ENCODE assay signal across 18 cellular contexts in genomic region chr13:25836709-25837316, GRCh38.
DNase-seq lines count a peak whose midpoint lies in the region; ATAC-seq, FAIRE-seq and TF ChIP-seq lines count a peak whose summit lies in the region.
"Had no signal": no experiment of that assay in that cellular context is flagged by ENCODE, and none has a peak within 500 bp of the region (broad histone marks: within the 10 kb centered on the region; RNA-seq: fewer than 3 reads in every experiment).

No MANE protein-coding gene starts in this region.

- intact Hi-C loops in MCF 10A (cut with micrococcal nuclease), result no loop called here
- intact Hi-C loops in breast epithelium (cut with DNase I; ENCODE audit: low total_unique reads), result no loop called here

- FAIRE-seq in bronchial epithelial cell (lab: Jason Lieb, UNC), result no peak

- DNase-seq in MCF 10A (ENCODE audit: unreplicated experiment) (peak; percentile 58), breast epithelium (ENCODE audit: low spot score in 2 of 2) (no peak), bronchial epithelial cell (ENCODE audit: low read depth) (peak; percentile 92), mesendoderm (peak; percentile 16)
- DNase-seq: 8988T, C1 segment of cervical spinal cord, DMS 273 treated with DMSO at 0.1 percent for 48 hours, NCI-H1417 treated with DMSO at 0.1 percent for 48 hours, NCI-H2029, NCI-H226, NCI-H774, SHP77 had no signal

- H3K9me3 ChIP-seq in breast epithelium, result no peaks in the 10 kb centered on the region

- H2BK15ac ChIP-seq in mesendoderm (replicated peaks; ENCODE audit: low read depth), result no peak overlapping the region

- TF ChIP-seq POLR2A in breast epithelium (IDR thresholded peaks at IDR 0.05), result no peak

- H3K27ac Mint-ChIP-seq in MCF 10A (ENCODE audit: low read depth, unreplicated experiment), result no peak overlapping the region
- H3K27ac Mint-ChIP-seq: IgD-negative memory B cell had no signal

- TF ChIP-seq CTCF in MCF 10A (IDR thresholded peaks at IDR 0.05; ENCODE audit: unreplicated experiment) (no peak), breast epithelium (IDR thresholded peaks at IDR 0.05) (no peak), bronchial epithelial cell (IDR thresholded peaks at IDR 0.05; ENCODE audit: insufficient read depth, low read length, severe bottlenecking) (no peak)

- H3K36me3 Mint-ChIP-seq in MCF 10A (ENCODE audit: insufficient read depth, unreplicated experiment), result no peaks in the 10 kb centered on the region
- H3K36me3 Mint-ChIP-seq: IgD-negative memory B cell had no signal

- BruUV-seq in MCF 10A (replicated peaks; lab: Mats Ljungman, UMichigan), result no TSS peak

- no peak overlapping the region for H4K5ac ChIP-seq in mesendoderm (ENCODE audit: low read length)

- no peak overlapping the region for H3K4me3 ChIP-seq in breast epithelium
- H3K4me3 ChIP-seq in bronchial epithelial cell (ENCODE audit: low read depth, low read length), result no peak overlapping the region
- H3K4me3 ChIP-seq in mesendoderm (ENCODE audit: low read length), result no peak overlapping the region

- no peak overlapping the region for H3K4me3 Mint-ChIP-seq in MCF 10A (ENCODE audit: unreplicated experiment)
- H3K4me3 Mint-ChIP-seq: IgD-negative memory B cell had no signal

- no peaks in the 10 kb centered on the region for H3K79me1 ChIP-seq in mesendoderm (ENCODE audit: low read length)

- no peak overlapping the region for H2BK5ac ChIP-seq in mesendoderm (ENCODE audit: low read length)

- no CpG with 5 or more reads among the region's 10 CpGs for WGBS in mesendoderm (ENCODE audit: extremely low coverage, insufficient coverage, low lambda C conversion rate)

- H3K36me3 ChIP-seq in breast epithelium (no peaks in the 10 kb centered on the region), bronchial epithelial cell (ENCODE audit: control insufficient read depth, insufficient read depth, low read length) (no peaks in the 10 kb centered on the region), mesendoderm (ENCODE audit: control insufficient read depth, insufficient read depth, low read length) (no peaks in the 10 kb centered on the region)

- H3K27me3 ChIP-seq in breast epithelium, result no peaks in the 10 kb centered on the region
- H3K27me3 ChIP-seq in bronchial epithelial cell (ENCODE audit: control insufficient read depth, insufficient read depth, low read length), result no peaks in the 10 kb centered on the region
- H3K27me3 ChIP-seq in mesendoderm (ENCODE audit: insufficient read depth, low read length, poor library complexity), result no peaks in the 10 kb centered on the region

- no peak overlapping the region for H4K8ac ChIP-seq in mesendoderm (ENCODE audit: low read depth, low read length)

- H3K9me3 Mint-ChIP-seq in MCF 10A (ENCODE audit: unreplicated experiment), result no peaks in the 10 kb centered on the region
- H3K9me3 Mint-ChIP-seq: IgD-negative memory B cell had no signal

- H3K27ac ChIP-seq in breast epithelium, result no peak overlapping the region
- no peak overlapping the region for H3K27ac ChIP-seq in mesendoderm (ENCODE audit: low read depth, low read length)

- H3K4me2 ChIP-seq in mesendoderm (ENCODE audit: low read length), result no peak overlapping the region

- POLR2A ChIA-PET in MCF 10A (lab: Yijun Ruan, JAX), result interaction anchor here (0.6 kb wide), 1 partner anchor 129 kb away, joined by 3 read pairs; no protein-coding TSS in a partner anchor

- no peak overlapping the region for H3K9ac ChIP-seq in mesendoderm (ENCODE audit: low read length)

- no peak overlapping the region for H2BK120ac ChIP-seq in mesendoderm (ENCODE audit: low read depth, low read length)

- H2AK5ac ChIP-seq in mesendoderm (ENCODE audit: low read length), result no peak overlapping the region

- ATAC-seq in GM18511 (IDR thresholded peaks at IDR 0.05; ENCODE audit: unreplicated experiment) (no peak), HG02623 (IDR thresholded peaks at IDR 0.05; ENCODE audit: unreplicated experiment) (no peak), GM19351 (IDR thresholded peaks at IDR 0.05; ENCODE audit: unreplicated experiment) (no peak), GM21447 (IDR thresholded peaks at IDR 0.05; ENCODE audit: unreplicated experiment) (no peak)
- ATAC-seq: Panc1 had no signal

- no peaks in the 10 kb centered on the region for H3K79me2 ChIP-seq in mesendoderm (ENCODE audit: control insufficient read depth, insufficient read depth, low read length)

- H3K23ac ChIP-seq in mesendoderm (ENCODE audit: low read length), result no peak overlapping the region

- no peaks in the 10 kb centered on the region for H3K27me3 Mint-ChIP-seq in MCF 10A (ENCODE audit: insufficient read depth, unreplicated experiment)

- H3K4me1 ChIP-seq in breast epithelium (no peaks in the 10 kb centered on the region), mesendoderm (ENCODE audit: control insufficient read depth, low read depth, low read length) (no peaks in the 10 kb centered on the region)

- H3K4ac ChIP-seq in mesendoderm (ENCODE audit: low read depth, low read length), result no peak overlapping the region

- no peak overlapping the region for H3K18ac ChIP-seq in mesendoderm (ENCODE audit: low read length)

- H3K56ac ChIP-seq in mesendoderm (ENCODE audit: low read length), result no peak overlapping the region

- CTCF ChIA-PET in MCF 10A (lab: Yijun Ruan, JAX), result interaction anchor here (0.6 to 0.7 kb wide), 3 partner anchors 11 to 352 kb away, joined by 3 read pairs; no protein-coding TSS in a partner anchor

- peaks cover 22% of the 10 kb centered on the region for H3K4me1 Mint-ChIP-seq in MCF 10A (ENCODE audit: insufficient read depth, unreplicated experiment)
- H3K4me1 Mint-ChIP-seq: IgD-negative memory B cell had no signal

Comparison
In these comparisons a context has a peak if more than half of its experiments do, and no peak if none do; other contexts are left out.
1. DNase-seq: peak in MCF 10A (single experiment), bronchial epithelial cell (single experiment) and mesendoderm (single experiment); none in breast epithelium (0 of 2).